Comparison of ENCODE assay signal across 8 cellular contexts in genomic region chr20:62805365-62805710, GRCh38. TPM values are rescaled to one million over a fixed set of nuclear protein-coding genes. Genes with fewer than 3 reads are reported as not detected.
A peak's percentile ranks its signal among the peaks of the same experiment; 100 is the strongest.
DNase-seq lines count a peak whose midpoint lies in the region; ATAC-seq and TF ChIP-seq lines count a peak whose summit lies in the region.

No MANE protein-coding gene starts in this region.

- H3K4me3 Mint-ChIP-seq in T-helper 2 cell treated with Interferon-gamma antibody and Interleukin-4, amounts not matched to agents 5 μg/mL and 100 μg/mL, for 36 hours: peak overlapping the region; percentile 86

- H3K9me3 Mint-ChIP-seq in T-helper 2 cell treated with Interferon-gamma antibody and Interleukin-4, amounts not matched to agents 5 μg/mL and 100 μg/mL, for 36 hours: no peaks in the 10 kb centered on the region

- peak; percentile 25 for ATAC-seq in GM19023 (IDR thresholded peaks at IDR 0.05; ENCODE audit: unreplicated experiment)
- peak; percentile 27 for ATAC-seq in foreskin keratinocyte
- peak in 2 of 4 donors; percentile 7 to 14 for ATAC-seq in psoas muscle
- no peak for ATAC-seq in HG02759 (IDR thresholded peaks at IDR 0.05; ENCODE audit: unreplicated experiment)

- H3K27me3 ChIP-seq in foreskin keratinocyte (no peaks in the 10 kb centered on the region), psoas muscle (ENCODE audit: insufficient read depth in 3 of 3, low read length in 2 of 3) (no peaks in the 10 kb centered on the region)

- H3K4me1 ChIP-seq in foreskin keratinocyte: peaks cover 5% of the 10 kb centered on the region
- H3K4me1 ChIP-seq in psoas muscle: peaks cover 31% of the 10 kb centered on the region

- peaks cover 2 to 38% of the 10 kb centered on the region in 2 donors for H3K36me3 ChIP-seq in psoas muscle (ENCODE audit: insufficient read depth in 1 of 2, low read depth in 1 of 2)

- intact Hi-C loops in psoas muscle (cut with DNase I): loop anchor here in 1 of 2 donors (5.0 to 10.0 kb wide), 3 partner anchors 129 to 421 kb away; partner anchors contain the start of genes GID8 and RPS21

- no peak for DNase-seq in T-helper 2 cell treated with Interferon-gamma antibody and Interleukin-4, amounts not matched to agents 5 μg/mL and 100 μg/mL, for 36 hours (ENCODE audit: low spot score)
- DNase-seq in foreskin keratinocyte: no peak
- DNase-seq in psoas muscle: no peak
- DNase-seq in NCI-H1436 (lab: John Stamatoyannopoulos, UW): no peak
- DNase-seq in NCI-H2107 treated with DMSO at 0.1 percent for 48 hours (lab: John Stamatoyannopoulos, UW; ENCODE audit: unreplicated experiment): no peak

- no peak for TF ChIP-seq CTCF in 22Rv1 (IDR thresholded peaks at IDR 0.05)
- no peak for TF ChIP-seq CTCF in foreskin keratinocyte (conservative IDR thresholded peaks at IDR 0.05)
- TF ChIP-seq CTCF in psoas muscle (IDR thresholded peaks at IDR 0.05): no peak

- no peaks in the 10 kb centered on the region for H3K27me3 Mint-ChIP-seq in T-helper 2 cell treated with Interferon-gamma antibody and Interleukin-4, amounts not matched to agents 5 μg/mL and 100 μg/mL, for 36 hours (ENCODE audit: low read depth)

- peak overlapping the region; percentile 84 for H3K4me3 ChIP-seq in psoas muscle

- peak overlapping the region; percentile 49 for H3K27ac Mint-ChIP-seq in T-helper 2 cell treated with Interferon-gamma antibody and Interleukin-4, amounts not matched to agents 5 μg/mL and 100 μg/mL, for 36 hours

- H3K36me3 Mint-ChIP-seq in T-helper 2 cell treated with Interferon-gamma antibody and Interleukin-4, amounts not matched to agents 5 μg/mL and 100 μg/mL, for 36 hours (ENCODE audit: low read depth): peaks cover 27% of the 10 kb centered on the region

- peaks cover 16% of the 10 kb centered on the region for H3K4me1 Mint-ChIP-seq in T-helper 2 cell treated with Interferon-gamma antibody and Interleukin-4, amounts not matched to agents 5 μg/mL and 100 μg/mL, for 36 hours (ENCODE audit: low read depth)

- H3K27ac ChIP-seq in 22Rv1: peak overlapping the region; percentile 52
- H3K27ac ChIP-seq in foreskin keratinocyte: peak overlapping the region; percentile 28
- peak overlapping the region; percentile 68 for H3K27ac ChIP-seq in psoas muscle

- 1 to 2% (median 1%) methylated on average over 23 to 32 of the region's 32 CpGs for WGBS in psoas muscle, 3 donors

- no peaks in the 10 kb centered on the region for H3K9me3 ChIP-seq in psoas muscle

RNA-seq across cellular contexts. Expression of gene OGFR, which starts 0.7 kb away (rescaled TPM):
- total RNA-seq in foreskin keratinocyte: 45.2 and 46.3 TPM in 2 replicates
- 45.9 and 54.3 TPM in 2 replicates for polyA plus RNA-seq in foreskin keratinocyte
- 10 to 100 TPM; 17.3 to 20.9 (median 19.4) TPM for total RNA-seq in psoas muscle
- 10 to 100 TPM; 11.6 to 21.6 (median 15.5) TPM for polyA plus RNA-seq in psoas muscle

RNA-seq across cellular contexts. Expression of gene MRGBP, which starts 9.1 kb away (rescaled TPM):
- total RNA-seq in foreskin keratinocyte (25.3 and 26.5 TPM in 2 replicates), psoas muscle (1 to 10 TPM; 5.1 to 7.2 (median 5.7) TPM)
- polyA plus RNA-seq in foreskin keratinocyte (20.5 and 23.1 TPM in 2 replicates), psoas muscle (10 to 100 TPM in 1 of 3 donors, 1 to 10 TPM in 2; 6.5 to 11.4 (median 7.8) TPM)

RNA-seq across cellular contexts. Expression of gene COL9A3, which starts 11.5 kb away (rescaled TPM):
- total RNA-seq in foreskin keratinocyte (10.1 and 10.8 TPM in 2 replicates), psoas muscle (under 1 TPM in 3 of 4 donors, not detected in 1; 0.27 to 0.67 (median 0.40) TPM)
- polyA plus RNA-seq in foreskin keratinocyte (13.9 and 14.4 TPM in 2 replicates), psoas muscle (under 1 TPM; 0.51 to 0.86 (median 0.67) TPM)

RNA-seq across cellular contexts. Expression of gene TCFL5, which starts 56.3 kb away (rescaled TPM):
- 13.6 and 15.8 TPM in 2 replicates for total RNA-seq in foreskin keratinocyte
- 7.5 and 10.1 TPM in 2 replicates for polyA plus RNA-seq in foreskin keratinocyte
- 1 to 10 TPM; 3.6 to 5.2 (median 4.1) TPM for total RNA-seq in psoas muscle
- 1 to 10 TPM; 2.3 to 4.3 (median 2.8) TPM for polyA plus RNA-seq in psoas muscle
